ENCODE assay signal across 9 cellular contexts in genomic region chr3:9901967-9902366, GRCh38. TPM values are rescaled to one million over a fixed set of nuclear protein-coding genes. Genes with fewer than 3 reads are reported as not detected.
A peak's percentile ranks its signal among the peaks of the same experiment; 100 is the strongest.
DNase-seq lines count a peak whose midpoint lies in the region; ATAC-seq lines count a peak whose summit lies in the region.
"Had no signal": no experiment of that assay in that cellular context is flagged by ENCODE, and none has a peak within 500 bp of the region (broad histone marks: within the 10 kb centered on the region; RNA-seq: fewer than 3 reads in every experiment).

No MANE protein-coding gene starts in this region.

- POLR2A ChIA-PET in activated CD4-positive, alpha-beta T cell treated with anti-CD3 and anti-CD28 coated beads, Interleukin-2, amount 10 ng/mL, durations not matched to agents 7 days and 5 days (lab: Charles Lee): interaction anchor here (0.8 kb wide), 1 partner anchor 22 kb away, joined by 3 read pairs; no protein-coding TSS in a partner anchor

- no peak for ATAC-seq in GM21619 (IDR thresholded peaks at IDR 0.05; ENCODE audit: unreplicated experiment)

- H3K36me3 ChIP-seq in KOPT-K1 (ENCODE audit: insufficient read depth, low read length): no peaks in the 10 kb centered on the region
- H3K36me3 ChIP-seq in effector memory CD4-positive, alpha-beta T cell (ENCODE audit: control insufficient read depth, insufficient read depth, low read length): no peaks in the 10 kb centered on the region
- peaks cover 0 to 7% (median 6%) of the 10 kb centered on the region in 5 donors for H3K36me3 ChIP-seq in subcutaneous abdominal adipose tissue (ENCODE audit: control insufficient read depth in 5 of 5, insufficient read depth in 5 of 5, low read length in 5 of 5)

- no peaks in the 10 kb centered on the region for H3K27me3 Mint-ChIP-seq in activated CD4-positive, alpha-beta T cell treated with anti-CD3 and anti-CD28 coated beads, Interleukin-2, amount 10 ng/mL, durations not matched to agents 7 days and 5 days

- peaks cover 31% of the 10 kb centered on the region for H3K4me1 Mint-ChIP-seq in activated CD4-positive, alpha-beta T cell treated with anti-CD3 and anti-CD28 coated beads, Interleukin-2, amount 10 ng/mL, durations not matched to agents 7 days and 5 days

- no peaks in the 10 kb centered on the region for H3K27me3 ChIP-seq in effector memory CD4-positive, alpha-beta T cell (replicated peaks; ENCODE audit: control insufficient read depth, insufficient read depth, low read length, poor library complexity, severe bottlenecking)
- H3K27me3 ChIP-seq in subcutaneous abdominal adipose tissue (ENCODE audit: control insufficient read depth in 5 of 5, insufficient read depth in 4 of 5, low read length in 5 of 5): no peaks in the 10 kb centered on the region

- CTCF ChIA-PET in activated CD4-positive, alpha-beta T cell treated with anti-CD3 and anti-CD28 coated beads, Interleukin-2, amount 10 ng/mL, durations not matched to agents 7 days and 5 days (lab: Charles Lee): interaction anchor here (0.6 to 2.9 kb wide), 7 partner anchors 9 to 113 kb away, joined by 3 to 13 read pairs (median 3); no protein-coding TSS in a partner anchor

- no peaks in the 10 kb centered on the region for H3K9me3 Mint-ChIP-seq in activated CD4-positive, alpha-beta T cell treated with anti-CD3 and anti-CD28 coated beads, Interleukin-2, amount 10 ng/mL, durations not matched to agents 7 days and 5 days

- no peaks in the 10 kb centered on the region for H3K36me3 Mint-ChIP-seq in activated CD4-positive, alpha-beta T cell treated with anti-CD3 and anti-CD28 coated beads, Interleukin-2, amount 10 ng/mL, durations not matched to agents 7 days and 5 days (ENCODE audit: low read depth)

- peak overlapping the region; percentile 22 for H3K4me3 Mint-ChIP-seq in activated CD4-positive, alpha-beta T cell treated with anti-CD3 and anti-CD28 coated beads, Interleukin-2, amount 10 ng/mL, durations not matched to agents 7 days and 5 days

- H3K4me3 ChIP-seq in effector memory CD4-positive, alpha-beta T cell (ENCODE audit: insufficient read depth, low read depth, low read length, poor library complexity, severe bottlenecking): peak overlapping the region; percentile 33
- no peak overlapping the region for H3K4me3 ChIP-seq in subcutaneous abdominal adipose tissue (ENCODE audit: low read depth in 1 of 5, low read length in 5 of 5)

- H3K27ac ChIP-seq in KOPT-K1 (ENCODE audit: low read depth, low read length, poor library complexity, severe bottlenecking): peak overlapping the region; percentile 62
- H3K27ac ChIP-seq in effector memory CD4-positive, alpha-beta T cell (ENCODE audit: insufficient read depth, low read length, poor library complexity, severe bottlenecking): peak overlapping the region; percentile 12
- H3K27ac ChIP-seq in subcutaneous abdominal adipose tissue (ENCODE audit: low read depth, low read length): peak overlapping the region; percentile 81

- H3K9ac ChIP-seq in subcutaneous abdominal adipose tissue (ENCODE audit: low read length in 5 of 5): no peak overlapping the region

- H3K27ac Mint-ChIP-seq in activated CD4-positive, alpha-beta T cell treated with anti-CD3 and anti-CD28 coated beads, Interleukin-2, amount 10 ng/mL, durations not matched to agents 7 days and 5 days: peak overlapping the region; percentile 66

- H3K9me3 ChIP-seq in KOPT-K1 (ENCODE audit: insufficient read depth, low read length, poor library complexity, severe bottlenecking) (no peaks in the 10 kb centered on the region), subcutaneous abdominal adipose tissue (ENCODE audit: control insufficient read depth in 5 of 5, low read length in 5 of 5) (no peaks in the 10 kb centered on the region)
- H3K9me3 ChIP-seq in effector memory CD4-positive, alpha-beta T cell (ENCODE audit: control insufficient read depth, low read length): no peaks in the 10 kb centered on the region

- DNase-seq in activated CD4-positive, alpha-beta T cell treated with anti-CD3 and anti-CD28 coated beads, Interleukin-2, amount 10 ng/mL, durations not matched to agents 7 days and 5 days: peak; percentile 46
- peak in 2 of 3 donors; percentile 38 to 44 for DNase-seq in effector memory CD4-positive, alpha-beta T cell
- DNase-seq in NCI-H187 treated with DMSO at 0.1 percent for 48 hours (lab: John Stamatoyannopoulos, UW): no peak
- no peak for DNase-seq in amygdala (lab: John Stamatoyannopoulos, UW)

- peaks cover 14% of the 10 kb centered on the region for H3K4me1 ChIP-seq in effector memory CD4-positive, alpha-beta T cell (ENCODE audit: control insufficient read depth, insufficient read depth, low read length, poor library complexity, severe bottlenecking)
- H3K4me1 ChIP-seq in subcutaneous abdominal adipose tissue (ENCODE audit: control insufficient read depth in 5 of 5, insufficient read depth in 5 of 5, low read length in 5 of 5): peaks cover 10 to 45% (median 38%) of the 10 kb centered on the region in 5 donors

RNA-seq across cellular contexts. Expression of gene IL17RE, which starts 0.7 kb away (rescaled TPM):
- total RNA-seq in activated CD4-positive, alpha-beta T cell treated with anti-CD3 and anti-CD28 coated beads, Interleukin-2, amount 10 ng/mL, durations not matched to agents 7 days and 5 days: 1 to 10 TPM; 1.5 to 2.7 TPM
- total RNA-seq: RPMI7951 had no signal

RNA-seq across cellular contexts. Expression of gene JAGN1, which starts 11.6 kb away (rescaled TPM):
- 10 to 100 TPM; 29.6 to 30.6 TPM for total RNA-seq in activated CD4-positive, alpha-beta T cell treated with anti-CD3 and anti-CD28 coated beads, Interleukin-2, amount 10 ng/mL, durations not matched to agents 7 days and 5 days

RNA-seq across cellular contexts. Expression of gene IL17RC, which starts 14.9 kb away (rescaled TPM):
- total RNA-seq in activated CD4-positive, alpha-beta T cell treated with anti-CD3 and anti-CD28 coated beads, Interleukin-2, amount 10 ng/mL, durations not matched to agents 7 days and 5 days: under 1 TPM; 0.32 to 0.52 TPM

RNA-seq across cellular contexts. Expression of gene CIDEC, which starts 21.9 kb away (rescaled TPM):
- not detected for total RNA-seq in activated CD4-positive, alpha-beta T cell treated with anti-CD3 and anti-CD28 coated beads, Interleukin-2, amount 10 ng/mL, durations not matched to agents 7 days and 5 days
- total RNA-seq: kidney epithelial cell, RPMI7951 had no signal

RNA-seq across cellular contexts. Expression of gene CRELD1, which starts 31.7 kb away (rescaled TPM):
- total RNA-seq in activated CD4-positive, alpha-beta T cell treated with anti-CD3 and anti-CD28 coated beads, Interleukin-2, amount 10 ng/mL, durations not matched to agents 7 days and 5 days: 10 to 100 TPM; 13.9 to 16.0 TPM

Comparison
In these comparisons a context has a peak if more than half of its experiments do, and no peak if none do; other contexts are left out.
1. H3K27ac ChIP-seq: peak in every context shown above with its lines; median percentile 81 in subcutaneous abdominal adipose tissue; 62 in KOPT-K1; 12 in effector memory CD4-positive, alpha-beta T cell.
2. DNase-seq: peak in activated CD4-positive, alpha-beta T cell treated with anti-CD3 and anti-CD28 coated beads, Interleukin-2, amount 10 ng/mL, durations not matched to agents 7 days and 5 days (single experiment) and effector memory CD4-positive, alpha-beta T cell (2 of 3); none in NCI-H187 treated with DMSO at 0.1 percent for 48 hours (single experiment) and amygdala (0 of 56).